Comparison of ENCODE assay signal across 7 cellular contexts in genomic region chr2:33442052-33442451, GRCh38. TPM values are rescaled to one million over a fixed set of nuclear protein-coding genes. Genes with fewer than 3 reads are reported as not detected.
DNase-seq lines count a peak whose midpoint lies in the region; ATAC-seq, FAIRE-seq and TF ChIP-seq lines count a peak whose summit lies in the region.
"Not testable (repeated sequence)": the region's sequence is repeated elsewhere in the genome, so short reads cannot be mapped to it uniquely, and the experiment has no call there.

No MANE protein-coding gene starts in this region.

- H3K4me3 Mint-ChIP-seq in WTC11: not testable (repeated sequence)

- not testable (repeated sequence) for DNase-seq in WTC11 (ENCODE audit: low spot score); endothelial cell of umbilical vein (ENCODE audit: low read depth, low spot score); left ventricle myocardium inferior; tibial nerve (ENCODE audit: low spot score in 2 of 2)
- peak in 2 of 61 donors; percentile 11 to 14 for DNase-seq in caudate nucleus (lab: John Stamatoyannopoulos, UW)

- peak overlapping the region; percentile 57; the same call in 1 of the 2 replicates for H3K27ac Mint-ChIP-seq in WTC11

- H3K27ac ChIP-seq in caudate nucleus (ENCODE audit: low read depth, low read length) (peak overlapping the region; percentile 63), endothelial cell of umbilical vein (ENCODE audit: insufficient read depth, low read depth, low read length) (peak overlapping the region; percentile 58), left ventricle myocardium inferior (replicated peaks) (peak overlapping the region; percentile 79), subcutaneous abdominal adipose tissue (ENCODE audit: low read depth, low read length) (peak overlapping the region; percentile 43), tibial nerve (peak overlapping the region in 3 of 4 donors; percentile 27 to 61 (median 53))

- not testable (repeated sequence) for H3K79me2 ChIP-seq in endothelial cell of umbilical vein (ENCODE audit: control insufficient read depth, insufficient read depth, low read length)

- not testable (repeated sequence) for H3K36me3 ChIP-seq in endothelial cell of umbilical vein (ENCODE audit: control insufficient read depth in 2 of 2, extremely low read depth in 1 of 2, insufficient read depth in 2 of 2, low read length in 2 of 2); left ventricle myocardium inferior; neuron (ENCODE audit: insufficient read depth, low read length); subcutaneous abdominal adipose tissue (ENCODE audit: control insufficient read depth in 5 of 5, insufficient read depth in 5 of 5, low read length in 5 of 5); tibial nerve

- not testable (repeated sequence) for ATAC-seq in WTC11

- H3K9me3 ChIP-seq in endothelial cell of umbilical vein (replicated peaks; ENCODE audit: control insufficient read depth, insufficient read depth, low read length); left ventricle myocardium inferior (replicated peaks); neuron (ENCODE audit: low read length); subcutaneous abdominal adipose tissue (ENCODE audit: control insufficient read depth in 5 of 5, low read length in 5 of 5); tibial nerve: not testable (repeated sequence)

- dilution Hi-C loops in endothelial cell of umbilical vein (cut with MboI; ENCODE audit: extremely low pct_ligation_motif_present, low sequenced_read_pairs): not testable (repeated sequence)

- H3K4me1 ChIP-seq in endothelial cell of umbilical vein (ENCODE audit: control insufficient read depth, extremely low read depth, insufficient read depth, low read length): peaks cover 14% of the 10 kb centered on the region
- H3K4me1 ChIP-seq in left ventricle myocardium inferior: peaks cover 67% of the 10 kb centered on the region
- H3K4me1 ChIP-seq in neuron (ENCODE audit: insufficient read depth, low read length): not testable (repeated sequence)
- peaks cover 0 to 30% (median 12%) of the 10 kb centered on the region in 5 donors for H3K4me1 ChIP-seq in subcutaneous abdominal adipose tissue (ENCODE audit: control insufficient read depth in 5 of 5, insufficient read depth in 5 of 5, low read length in 5 of 5)
- H3K4me1 ChIP-seq in tibial nerve: peaks cover 0 to 31% (median 6%) of the 10 kb centered on the region in 4 donors

- CTCF ChIA-PET in WTC11 (lab: Charles Lee): interaction anchor here (0.9 to 1.7 kb wide), 3 partner anchors 9 to 35 kb away, joined by 3 to 10 read pairs (median 5); no protein-coding TSS in a partner anchor
- CTCF ChIA-PET in endothelial cell of umbilical vein (lab: Charles Lee): interaction anchor here (1.0 to 6.7 kb wide), 9 partner anchors 9 to 408 kb away, joined by 3 to 154 read pairs (median 6); no protein-coding TSS in a partner anchor

- WGBS in tibial nerve, 2 donors: 96 to 99% methylated on average over 9 of the region's 9 CpGs

- BruUV-seq in endothelial cell of umbilical vein (replicated peaks; lab: Mats Ljungman, UMichigan): TSS peak; percentile 85

- H3K9ac ChIP-seq in endothelial cell of umbilical vein (replicated peaks; ENCODE audit: extremely low read depth, insufficient read depth, low read length); subcutaneous abdominal adipose tissue (ENCODE audit: low read length in 5 of 5): not testable (repeated sequence)

- peaks cover 10% of the 10 kb centered on the region for H3K4me1 Mint-ChIP-seq in WTC11

- intact Hi-C loops in endothelial cell of umbilical vein (cut with micrococcal nuclease): loop anchor here (5.0 kb wide), 1 partner anchor 420 kb away; no protein-coding TSS in a partner anchor
- intact Hi-C loops in left ventricle myocardium inferior (cut with micrococcal nuclease): not testable (repeated sequence)

- not testable (repeated sequence) for H4K20me1 ChIP-seq in endothelial cell of umbilical vein (replicated peaks; ENCODE audit: control insufficient read depth, extremely low read depth, insufficient read depth, low read length)

- FAIRE-seq in endothelial cell of umbilical vein (lab: Jason Lieb, UNC): not testable (repeated sequence)

- not testable (repeated sequence) for H3K27me3 Mint-ChIP-seq in WTC11 (ENCODE audit: low read depth)

- H3K36me3 Mint-ChIP-seq in WTC11: not testable (repeated sequence)

- H2AFZ ChIP-seq in endothelial cell of umbilical vein (ENCODE audit: low read depth, low read length): not testable (repeated sequence)
- peak overlapping the region; percentile 58 for H2AFZ ChIP-seq in neuron (ENCODE audit: low read depth, low read length)

- not testable (repeated sequence) for TF ChIP-seq CTCF in WTC11 (IDR thresholded peaks at IDR 0.05); endothelial cell of umbilical vein (IDR thresholded peaks at IDR 0.05; ENCODE audit: extremely low read depth in 1 of 2, insufficient read depth in 1 of 2, low read depth in 1 of 2, low read length in 2 of 2); left ventricle myocardium inferior (IDR thresholded peaks at IDR 0.05; ENCODE audit: borderline replicate concordance); tibial nerve (IDR thresholded peaks at IDR 0.05)

- H3K27me3 ChIP-seq in endothelial cell of umbilical vein (ENCODE audit: control insufficient read depth in 2 of 2, insufficient read depth in 2 of 2, low read length in 2 of 2); left ventricle myocardium inferior (ENCODE audit: low read depth); neuron (ENCODE audit: insufficient read depth, low read length); subcutaneous abdominal adipose tissue (ENCODE audit: control insufficient read depth in 5 of 5, insufficient read depth in 4 of 5, low read length in 5 of 5); tibial nerve: not testable (repeated sequence)

- not testable (repeated sequence) for TF ChIP-seq POLR2A in endothelial cell of umbilical vein (IDR thresholded peaks at IDR 0.05; ENCODE audit: low read depth, low read length); tibial nerve (IDR thresholded peaks at IDR 0.05)

- H3K9me1 ChIP-seq in endothelial cell of umbilical vein (replicated peaks; ENCODE audit: control insufficient read depth, extremely low read depth, insufficient read depth, low read length): not testable (repeated sequence)

- not testable (repeated sequence) for H3K4me3 ChIP-seq in endothelial cell of umbilical vein (replicated peaks in 1 of 3; ENCODE audit: insufficient read depth in 1 of 3, low read depth in 1 of 3, low read length in 3 of 3); left ventricle myocardium inferior; neuron (ENCODE audit: low read length); subcutaneous abdominal adipose tissue (ENCODE audit: low read depth in 1 of 5, low read length in 5 of 5); tibial nerve

- POLR2A ChIA-PET in WTC11 (lab: Charles Lee): not testable (repeated sequence)
- POLR2A ChIA-PET in endothelial cell of umbilical vein (lab: Charles Lee): interaction anchor here (0.7 kb wide), 1 partner anchor 16 kb away, joined by 4 read pairs; no protein-coding TSS in a partner anchor

- H3K9me3 Mint-ChIP-seq in WTC11: not testable (repeated sequence)

- not testable (repeated sequence) for H3K4me2 ChIP-seq in endothelial cell of umbilical vein (ENCODE audit: insufficient read depth, low read length)

- TF ChIP-seq EP300 in tibial nerve (IDR thresholded peaks at IDR 0.05): not testable (repeated sequence)

RNA-seq across cellular contexts. Expression of gene RASGRP3, which starts 34.4 kb away (rescaled TPM):
- total RNA-seq in WTC11 (2021): 0.11 to 0.23 TPM (median 0.14 TPM) in 3 replicates
- 39.6 and 42.1 TPM in 2 replicates for total RNA-seq in endothelial cell of umbilical vein
- 14.3 and 16.0 TPM in 2 replicates for polyA plus RNA-seq in endothelial cell of umbilical vein
- 6.0 and 9.7 TPM in 2 replicates for polyA plus RNA-seq in endothelial cell of umbilical vein (2011; cell fraction: cytosol; rRNA removed)
- 30.4 and 31.8 TPM in 2 replicates for polyA plus RNA-seq in endothelial cell of umbilical vein (2011; cell fraction: nucleus; rRNA removed)
- 3.1 and 8.9 TPM in 2 replicates for polyA plus RNA-seq in endothelial cell of umbilical vein (2012)
- 60.3 and 65.5 TPM in 2 replicates for polyA minus RNA-seq in endothelial cell of umbilical vein
- not detected for polyA minus RNA-seq in endothelial cell of umbilical vein (2011; cell fraction: cytosol; rRNA and poly(A)+ RNA removed)
- 31.3 and 73.1 TPM in 2 replicates for polyA minus RNA-seq in endothelial cell of umbilical vein (2011; cell fraction: nucleus; rRNA and poly(A)+ RNA removed)
- 69.2 TPM for total RNA-seq in left ventricle myocardium inferior
- 1 to 10 TPM; 2.4 to 5.4 (median 3.9) TPM for total RNA-seq in tibial nerve
